In the genomic region with DNA sequence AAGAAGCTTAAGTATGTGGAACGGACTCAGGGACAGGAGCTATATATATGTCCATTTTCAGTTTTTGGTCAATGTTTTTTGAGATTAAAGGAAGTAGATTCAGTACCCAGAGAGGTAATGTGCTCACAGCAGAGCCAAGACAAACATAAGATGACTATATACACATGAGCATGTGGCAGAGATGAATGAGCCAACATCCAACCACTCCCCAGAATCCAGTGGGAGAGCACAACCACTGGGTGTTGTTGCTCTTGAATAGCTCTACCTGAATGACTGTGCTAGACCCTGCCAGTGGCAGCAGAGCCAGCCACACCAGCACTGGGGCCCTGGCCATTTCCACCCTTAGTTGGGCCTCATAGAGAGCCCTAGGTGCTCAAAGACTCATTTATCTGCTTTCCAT, we compare ENCODE assay signal across 1 cellular context.
TF ChIP-seq lines count a peak whose summit lies in the region.

No MANE protein-coding gene starts in this region.

TF ChIP-seq in WTC11, 78 proteins besides CTCF, POLR2A, EP300 and RAD21 (continued from another document):
- no peak for TF ChIP-seq AR (CRISPR knock-in tag; IDR thresholded peaks at IDR 0.05)
- TF ChIP-seq MLX (CRISPR knock-in tag; IDR thresholded peaks at IDR 0.05): no peak
- TF ChIP-seq, protein P1, sequence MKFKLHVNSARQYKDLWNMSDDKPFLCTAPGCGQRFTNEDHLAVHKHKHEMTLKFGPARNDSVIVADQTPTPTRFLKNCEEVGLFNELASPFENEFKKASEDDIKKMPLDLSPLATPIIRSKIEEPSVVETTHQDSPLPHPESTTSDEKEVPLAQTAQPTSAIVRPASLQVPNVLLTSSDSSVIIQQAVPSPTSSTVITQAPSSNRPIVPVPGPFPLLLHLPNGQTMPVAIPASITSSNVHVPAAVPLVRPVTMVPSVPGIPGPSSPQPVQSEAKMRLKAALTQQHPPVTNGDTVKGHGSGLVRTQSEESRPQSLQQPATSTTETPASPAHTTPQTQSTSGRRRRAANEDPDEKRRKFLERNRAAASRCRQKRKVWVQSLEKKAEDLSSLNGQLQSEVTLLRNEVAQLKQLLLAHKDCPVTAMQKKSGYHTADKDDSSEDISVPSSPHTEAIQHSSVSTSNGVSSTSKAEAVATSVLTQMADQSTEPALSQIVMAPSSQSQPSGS (CRISPR knock-in tag; IDR thresholded peaks at IDR 0.05; ENCODE audit: borderline replicate concordance, low read depth): no peak
- no peak for TF ChIP-seq RELA (CRISPR knock-in tag; IDR thresholded peaks at IDR 0.05; ENCODE audit: borderline replicate concordance)
- no peak for TF ChIP-seq NR3C1 (CRISPR knock-in tag; conservative IDR thresholded peaks at IDR 0.05; ENCODE audit: low read depth)
